10 cellular contexts compared by ENCODE assay signal in genomic region chr7:134457166-134457565, GRCh38. TPM values are rescaled to one million over a fixed set of nuclear protein-coding genes. Genes with fewer than 3 reads are reported as not detected.
DNase-seq lines count a peak whose midpoint lies in the region; ATAC-seq and TF ChIP-seq lines count a peak whose summit lies in the region.
"Had no signal": no experiment of that assay in that cellular context is flagged by ENCODE, and none has a peak within 500 bp of the region (broad histone marks: within the 10 kb centered on the region; RNA-seq: fewer than 3 reads in every experiment).

No MANE protein-coding gene starts in this region.

- DNase-seq in fibroblast of the aortic adventitia (ENCODE audit: low read depth) (peak; percentile 59), NCI-H510A treated with DMSO at 0.1 percent for 48 hours (lab: John Stamatoyannopoulos, UW) (no peak)
- DNase-seq: NCI-H187, stomach had no signal

- peaks cover 63% of the 10 kb centered on the region for H3K79me2 ChIP-seq in ACC112 (ENCODE audit: control insufficient read depth, insufficient read depth, low read length, unreplicated experiment)
- peaks cover 67% of the 10 kb centered on the region for H3K79me2 ChIP-seq in DOHH2 (ENCODE audit: control insufficient read depth, low read length)

- peak overlapping the region; percentile 90 for H3K4me3 Mint-ChIP-seq in activated T-helper 17 cell treated with anti-CD3 and anti-CD28 coated beads, Interleukin-2, amount 50 U/mL, for 72 hours

- no peak overlapping the region for H3K27ac ChIP-seq in ACC112 (ENCODE audit: low read depth, low read length)
- no peak overlapping the region for H3K27ac ChIP-seq in DOHH2 (ENCODE audit: low read depth, low read length)

- peak overlapping the region; percentile 82 for H3K4me3 ChIP-seq in ACC112 (ENCODE audit: low read depth, low read length)
- peak overlapping the region; percentile 87 for H3K4me3 ChIP-seq in DOHH2 (ENCODE audit: low read length)
- H3K4me3 ChIP-seq in fibroblast of the aortic adventitia (ENCODE audit: low read depth, low read length), result peak overlapping the region; percentile 92

- no peak overlapping the region for H2AFZ ChIP-seq in ACC112 (ENCODE audit: low read length, unreplicated experiment)

- H3K27ac Mint-ChIP-seq in activated T-helper 17 cell treated with anti-CD3 and anti-CD28 coated beads, Interleukin-2, amount 50 U/mL, for 72 hours, result peak overlapping the region; percentile 79

- no peaks in the 10 kb centered on the region for H3K9me3 Mint-ChIP-seq in activated T-helper 17 cell treated with anti-CD3 and anti-CD28 coated beads, Interleukin-2, amount 50 U/mL, for 72 hours

- H3K36me3 ChIP-seq in ACC112 (ENCODE audit: insufficient read depth, low read length) (peaks cover 11% of the 10 kb centered on the region), DOHH2 (ENCODE audit: control insufficient read depth, low read length) (peaks cover 52% of the 10 kb centered on the region)

- no peak for TF ChIP-seq CTCF in DOHH2 (IDR thresholded peaks at IDR 0.05; ENCODE audit: low read depth, low read length, poor library complexity, severe bottlenecking)
- TF ChIP-seq CTCF in fibroblast of the aortic adventitia (IDR thresholded peaks at IDR 0.05; ENCODE audit: insufficient read depth, low read length), result no peak

- H4K20me1 ChIP-seq in DOHH2 (ENCODE audit: control insufficient read depth, insufficient read depth, low read depth, low read length), result peaks cover 27% of the 10 kb centered on the region; the same call in 1 of the 2 replicates

- H3K27me3 ChIP-seq in ACC112 (ENCODE audit: insufficient read depth, low read length) (no peaks in the 10 kb centered on the region), DOHH2 (ENCODE audit: control insufficient read depth, low read length) (no peaks in the 10 kb centered on the region)
- H3K27me3 ChIP-seq: stomach had no signal

- peak overlapping the region; percentile 85 for H3K4me2 ChIP-seq in DOHH2 (ENCODE audit: low read length)

- H3K4me1 Mint-ChIP-seq in activated T-helper 17 cell treated with anti-CD3 and anti-CD28 coated beads, Interleukin-2, amount 50 U/mL, for 72 hours, result peaks cover 27% of the 10 kb centered on the region

- H3K4me1 ChIP-seq in ACC112 (ENCODE audit: control insufficient read depth, insufficient read depth, low read length, unreplicated experiment), result peaks cover 44% of the 10 kb centered on the region
- peaks cover 31% of the 10 kb centered on the region for H3K4me1 ChIP-seq in DOHH2 (ENCODE audit: control insufficient read depth, low read length)

- H3K27me3 Mint-ChIP-seq in activated T-helper 17 cell treated with anti-CD3 and anti-CD28 coated beads, Interleukin-2, amount 50 U/mL, for 72 hours, result no peaks in the 10 kb centered on the region

- H3K9me3 ChIP-seq in DOHH2 (ENCODE audit: control insufficient read depth, insufficient read depth, low read length), result no peaks in the 10 kb centered on the region
- H3K9me3 ChIP-seq: stomach had no signal

- no peak for ATAC-seq in activated T-helper 17 cell treated with anti-CD3 and anti-CD28 coated beads, Interleukin-2, amount 50 U/mL, for 72 hours (replicated peaks)
- no peak for ATAC-seq in GM19455 (IDR thresholded peaks at IDR 0.05; ENCODE audit: unreplicated experiment)
- no peak for ATAC-seq in GM18520 (IDR thresholded peaks at IDR 0.05; ENCODE audit: unreplicated experiment)
- no peak for ATAC-seq in HG03280 (IDR thresholded peaks at IDR 0.05; ENCODE audit: unreplicated experiment)

- H3K36me3 Mint-ChIP-seq in activated T-helper 17 cell treated with anti-CD3 and anti-CD28 coated beads, Interleukin-2, amount 50 U/mL, for 72 hours (ENCODE audit: low read depth), result peaks cover 9% of the 10 kb centered on the region

- no peaks in the 10 kb centered on the region for H3F3A ChIP-seq in DOHH2 (ENCODE audit: control insufficient read depth, insufficient read depth)

- H3K9me2 ChIP-seq in DOHH2 (replicated peaks; ENCODE audit: control insufficient read depth, low read length), result no peaks in the 10 kb centered on the region; the same call in 1 of the 2 replicates

RNA-seq across cellular contexts. Expression of gene AKR1B1, which starts 1.7 kb away (rescaled TPM):
- total RNA-seq in activated T-helper 17 cell treated with anti-CD3 and anti-CD28 coated beads, Interleukin-2, amount 50 U/mL, for 72 hours, result 100 to 1,000 TPM in 1 of 2 donors, 10 to 100 TPM in 1; 54.1 to 125 TPM
- 51.6 and 167 TPM in 2 replicates for total RNA-seq in fibroblast of the aortic adventitia (ENCODE audit: low replicate concordance)
